20 cellular contexts compared by ENCODE assay signal in genomic region chr11:46969379-46969778, GRCh38. TPM values are rescaled to one million over a fixed set of nuclear protein-coding genes. Genes with fewer than 3 reads are reported as not detected.
DNase-seq lines count a peak whose midpoint lies in the region; ATAC-seq, FAIRE-seq and TF ChIP-seq lines count a peak whose summit lies in the region.
"Had no signal": no experiment of that assay in that cellular context is flagged by ENCODE, and none has a peak within 500 bp of the region (broad histone marks: within the 10 kb centered on the region; RNA-seq: fewer than 3 reads in every experiment).

No MANE protein-coding gene starts in this region.

- peaks cover 4% of the 10 kb centered on the region for H3K36me3 Mint-ChIP-seq in astrocyte (ENCODE audit: low read depth, unreplicated experiment)

- TF ChIP-seq CTCF in astrocyte (IDR thresholded peaks at IDR 0.05; ENCODE audit: insufficient read depth, low read depth, low read length): no peak

- H3K4me3 Mint-ChIP-seq in astrocyte (ENCODE audit: unreplicated experiment): no peak overlapping the region
- H3K4me3 Mint-ChIP-seq: CD4-positive, alpha-beta memory T cell; HFFc6; IgD-negative memory B cell had no signal

- H3K9ac ChIP-seq in astrocyte (ENCODE audit: low read length): no peak overlapping the region

- no peaks in the 10 kb centered on the region for H3K4me1 ChIP-seq in astrocyte (ENCODE audit: insufficient read depth, low read length)

- FAIRE-seq in astrocyte (lab: Jason Lieb, UNC): peak; percentile 23
- FAIRE-seq: A204.1, HepG2 had no signal

- H3K27me3 Mint-ChIP-seq in astrocyte (ENCODE audit: low read depth, unreplicated experiment): no peaks in the 10 kb centered on the region
- H3K27me3 Mint-ChIP-seq: CD4-positive, alpha-beta memory T cell; IgD-negative memory B cell had no signal

- H3K9me3 ChIP-seq in astrocyte (ENCODE audit: insufficient read depth, low read depth, low read length): no peaks in the 10 kb centered on the region

- H3K27ac Mint-ChIP-seq in astrocyte (ENCODE audit: unreplicated experiment): no peak overlapping the region
- H3K27ac Mint-ChIP-seq: CD4-positive, alpha-beta memory T cell; HFFc6; IgD-negative memory B cell had no signal

- ATAC-seq in HG03039 (IDR thresholded peaks at IDR 0.05; ENCODE audit: unreplicated experiment): no peak
- ATAC-seq: HCT116, HepG2 had no signal

- DNase-seq in astrocyte (ENCODE audit: low read depth) (no peak), foreskin melanocyte (peak; percentile 32), midbrain (lab: John Stamatoyannopoulos, UW) (peak; percentile 13), 8988T (no peak), HPDE6-E6E7 (ENCODE audit: extremely low spot score) (no peak)
- DNase-seq: ACHN; Calu3; CD4-positive, alpha-beta memory T cell; DMS79 treated with DMSO at 0.1 percent for 48 hours; GF-D8; GOT3; H7; HFFc6 had no signal

- H3K79me2 ChIP-seq in astrocyte (ENCODE audit: insufficient read depth, low read length): no peaks in the 10 kb centered on the region

- no peak overlapping the region for H3K27ac ChIP-seq in astrocyte (ENCODE audit: low read depth, low read length)
- H3K27ac ChIP-seq in temporal lobe (ENCODE audit: low read depth, low read length): peak overlapping the region; percentile 63
- H3K27ac ChIP-seq: C4-2B had no signal

- H4K20me1 ChIP-seq in astrocyte (ENCODE audit: insufficient read depth, low read length): no peaks in the 10 kb centered on the region

- no peak overlapping the region for H3K4me2 ChIP-seq in astrocyte (ENCODE audit: low read length)

- H3K27me3 ChIP-seq in astrocyte (ENCODE audit: insufficient read depth, low read length): no peaks in the 10 kb centered on the region

- H3K4me1 Mint-ChIP-seq in astrocyte (ENCODE audit: low read depth, unreplicated experiment): no peaks in the 10 kb centered on the region
- H3K4me1 Mint-ChIP-seq: IgD-negative memory B cell had no signal

- no peaks in the 10 kb centered on the region for H3K9me3 Mint-ChIP-seq in astrocyte (ENCODE audit: unreplicated experiment)
- H3K9me3 Mint-ChIP-seq: CD4-positive, alpha-beta memory T cell; HFFc6; IgD-negative memory B cell had no signal

- H2AFZ ChIP-seq in astrocyte (ENCODE audit: low read depth, low read length): no peak overlapping the region

- H3K36me3 ChIP-seq in astrocyte (ENCODE audit: insufficient read depth, low read length): no peaks in the 10 kb centered on the region

- H3K4me3 ChIP-seq in astrocyte (ENCODE audit: insufficient read depth, low read depth, low read length): no peak overlapping the region

RNA-seq across cellular contexts. Expression of gene CSTPP1, which starts 32.8 kb away (rescaled TPM):
- total RNA-seq in astrocyte (29.6 and 34.2 TPM in 2 replicates), temporal lobe (44.5 TPM)

RNA-seq across cellular contexts. Expression of gene LRP4, which starts 51.0 kb away (rescaled TPM):
- total RNA-seq in astrocyte (19.0 and 19.9 TPM in 2 replicates), temporal lobe (14.5 TPM)
- total RNA-seq: CD4-positive, alpha-beta memory T cell had no signal

Comparison
In these comparisons a context has a peak if more than half of its experiments do, and no peak if none do; other contexts are left out.
1. DNase-seq: peak in foreskin melanocyte (single experiment) and midbrain (single experiment); none in astrocyte (single experiment), 8988T (single experiment) and HPDE6-E6E7 (single experiment).